In genomic region chr17:31289790-31290189, GRCh38 we compare ENCODE assay signal across 22 cellular contexts. TPM values are rescaled to one million over a fixed set of nuclear protein-coding genes. Genes with fewer than 3 reads are reported as not detected.
"Had no signal": no experiment of that assay in that cellular context is flagged by ENCODE, and none has a peak within 500 bp of the region (broad histone marks: within the 10 kb centered on the region; RNA-seq: fewer than 3 reads in every experiment).

No MANE protein-coding gene starts in this region.

- H3K4me3 Mint-ChIP-seq: activated naive CD8-positive, alpha-beta T cell; activated T-helper 1 cell treated with anti-CD3 and anti-CD28 coated beads, Interleukin-12 subunit alpha, Interleukin-12 subunit beta, Interleukin-2, Interleukin-4 antibody, amounts not matched to agents 30 ng/mL and 10 ng/mL and 1 ng/mL, durations not matched to agents 14 hours and 24 hours and 36 hours; neural crest cell; stimulated activated effector memory CD8-positive, alpha-beta T cell treated with anti-CD3 and anti-CD28 coated beads, Interleukin-12 subunit alpha, Interleukin-12 subunit beta, amount 100 ng/mL, for 72 hours had no signal

- H3K27ac ChIP-seq: lower lobe of right lung, prostate gland, right atrium auricular region, skin epidermis, stomach, WERI-Rb-1 had no signal

- H3K36me3 Mint-ChIP-seq: stimulated activated effector memory CD8-positive, alpha-beta T cell treated with anti-CD3 and anti-CD28 coated beads, Interleukin-12 subunit alpha, Interleukin-12 subunit beta, amount 100 ng/mL, for 72 hours had no signal

- H3K4me3 ChIP-seq: lower lobe of right lung, prostate gland, right atrium auricular region, skin epidermis, stomach had no signal

- H3K9me3 ChIP-seq: lower lobe of right lung, prostate gland, right atrium auricular region, stomach had no signal

- H3K4me1 ChIP-seq: lower lobe of right lung, prostate gland, right atrium auricular region, stomach had no signal

- H3K27ac Mint-ChIP-seq: activated T-helper 1 cell treated with anti-CD3 and anti-CD28 coated beads, Interleukin-12 subunit alpha, Interleukin-12 subunit beta, Interleukin-2, Interleukin-4 antibody, amounts not matched to agents 30 ng/mL and 10 ng/mL and 1 ng/mL, durations not matched to agents 14 hours and 24 hours and 36 hours; stimulated activated effector memory CD8-positive, alpha-beta T cell treated with anti-CD3 and anti-CD28 coated beads, Interleukin-12 subunit alpha, Interleukin-12 subunit beta, amount 100 ng/mL, for 72 hours had no signal

- H3K27me3 ChIP-seq: right atrium auricular region, stomach had no signal

- ATAC-seq: lower lobe of right lung; stimulated activated effector memory CD8-positive, alpha-beta T cell treated with anti-CD3 and anti-CD28 coated beads, Interleukin-12 subunit alpha, Interleukin-12 subunit beta, amount 100 ng/mL, for 72 hours had no signal

- H3K27me3 Mint-ChIP-seq: activated naive CD8-positive, alpha-beta T cell had no signal

- H3K36me3 ChIP-seq: lower lobe of right lung, prostate gland, right atrium auricular region had no signal

- H3K9me3 Mint-ChIP-seq: activated T-helper 1 cell treated with anti-CD3 and anti-CD28 coated beads, Interleukin-12 subunit alpha, Interleukin-12 subunit beta, Interleukin-2, Interleukin-4 antibody, amounts not matched to agents 30 ng/mL and 10 ng/mL and 1 ng/mL, durations not matched to agents 14 hours and 24 hours and 36 hours; neural crest cell; stimulated activated effector memory CD8-positive, alpha-beta T cell treated with anti-CD3 and anti-CD28 coated beads, Interleukin-12 subunit alpha, Interleukin-12 subunit beta, amount 100 ng/mL, for 72 hours had no signal

- H3K4me1 Mint-ChIP-seq: neural crest cell; stimulated activated effector memory CD8-positive, alpha-beta T cell treated with anti-CD3 and anti-CD28 coated beads, Interleukin-12 subunit alpha, Interleukin-12 subunit beta, amount 100 ng/mL, for 72 hours had no signal

- DNase-seq: activated CD4-positive, alpha-beta T cell treated with anti-CD3 and anti-CD28 coated beads for 1 hour; activated CD4-positive, alpha-beta T cell treated with anti-CD3 and anti-CD28 coated beads, Interleukin-2, amount 50 U/mL, for 4 hours; dermis blood vessel endothelial cell; effector memory CD4-positive, alpha-beta T cell; foreskin melanocyte; glutamatergic neuron; hippocampal formation; islet precursor cell; lower lobe of right lung; midbrain; stimulated activated CD4-positive, alpha-beta T cell treated with anti-CD3 and anti-CD28 coated beads, Interleukin-4, amount 100 ng/mL, for 24 hours; stomach; trophoblast cell; WERI-Rb-1 had no signal

- FAIRE-seq: bronchial epithelial cell had no signal

RNA-seq across cellular contexts. Expression of gene OMG, which starts 7.2 kb away (rescaled TPM):
- total RNA-seq: bronchial epithelial cell, neural crest cell, prostate gland had no signal

RNA-seq across cellular contexts. Expression of gene EVI2B, which starts 24.1 kb away (rescaled TPM):
- total RNA-seq: bronchial epithelial cell, neural crest cell had no signal

RNA-seq across cellular contexts. Expression of gene EVI2A, which starts 31.6 kb away (rescaled TPM):
- total RNA-seq: bronchial epithelial cell, dermis blood vessel endothelial cell, neural crest cell had no signal
